8 cellular contexts compared by ENCODE assay signal in the genomic region with DNA sequence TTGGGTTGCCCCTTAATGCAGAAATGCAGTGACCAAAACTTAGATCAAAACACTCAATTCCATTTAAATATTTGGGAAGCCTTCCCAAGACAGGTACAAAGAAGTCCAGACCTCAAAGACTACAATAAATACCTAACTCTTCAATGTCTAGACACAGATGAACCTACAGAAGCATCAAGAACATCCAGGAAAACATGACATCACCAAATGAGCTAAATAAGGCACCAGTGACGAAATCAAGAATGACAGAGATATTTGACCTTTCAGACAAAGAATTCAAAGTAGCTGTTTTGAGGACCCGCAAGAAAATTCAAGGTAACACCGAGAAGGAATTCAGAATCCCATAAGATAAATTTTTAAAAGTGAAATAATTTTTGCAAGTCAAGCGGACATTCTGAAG.
"Had no signal": no experiment of that assay in that cellular context is flagged by ENCODE, and none has a peak within 500 bp of the region (broad histone marks: within the 10 kb centered on the region; RNA-seq: fewer than 3 reads in every experiment).

No MANE protein-coding gene starts in this region.

- DNase-seq: GDM1, GF-D8 had no signal

- FAIRE-seq: G401.6, GM12878, GM12891, GM12892, GM18507, GM19239 had no signal

- H3K4me3 ChIP-seq: GM12878 had no signal

- ATAC-seq: GM12878 had no signal
